ENCODE assay signal across 9 cellular contexts in the genomic region with DNA sequence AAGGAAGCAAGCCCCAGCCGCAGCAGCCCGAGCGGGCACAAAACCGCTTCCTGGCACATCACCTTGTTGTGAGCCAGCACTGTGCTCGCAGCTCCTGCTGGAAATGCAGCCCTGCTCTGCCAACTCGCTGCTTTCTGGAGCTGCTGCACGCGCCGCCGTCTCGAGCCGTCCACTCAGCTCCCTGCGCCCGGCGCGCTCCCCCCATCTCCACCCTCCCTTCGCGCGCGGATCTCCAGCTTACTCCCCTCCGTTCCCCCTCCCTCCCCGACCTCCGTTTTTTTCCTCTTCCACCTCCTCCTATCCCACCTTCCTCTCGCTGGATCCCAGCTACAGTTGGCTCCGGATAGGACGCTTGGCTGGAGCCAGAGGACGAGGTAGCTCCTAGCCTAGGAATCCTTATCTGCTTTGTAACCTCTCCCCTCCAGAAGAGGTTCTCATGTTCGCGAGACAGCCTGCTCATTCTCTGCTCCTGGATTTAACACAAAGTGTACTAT. TPM values are rescaled to one million over a fixed set of nuclear protein-coding genes. Genes with fewer than 3 reads are reported as not detected.
DNase-seq lines count a peak whose midpoint lies in the region; ATAC-seq, FAIRE-seq and TF ChIP-seq lines count a peak whose summit lies in the region.
"Had no signal": no experiment of that assay in that cellular context is flagged by ENCODE, and none has a peak within 500 bp of the region (broad histone marks: within the 10 kb centered on the region; RNA-seq: fewer than 3 reads in every experiment).

A gene (minus strand): TSS at position 107 of the 494 bp plus-strand sequence.

- peaks cover 68% of the 10 kb centered on the region for H3K27me3 ChIP-seq in A673 (replicated peaks; ENCODE audit: insufficient read depth, low read depth, low read length, poor library complexity)
- no peaks in the 10 kb centered on the region for H3K27me3 ChIP-seq in MG63
- peaks cover 57% of the 10 kb centered on the region for H3K27me3 ChIP-seq in left ventricle myocardium inferior (ENCODE audit: low read depth)
- H3K27me3 ChIP-seq in pancreas: peaks cover 0 to 11% (median 0%) of the 10 kb centered on the region in 4 donors

- ATAC-seq in GM18511 (IDR thresholded peaks at IDR 0.05; ENCODE audit: unreplicated experiment) (peak; percentile 48), pancreas (peak; percentile 70 to 94 (median 91)), HG02840 (IDR thresholded peaks at IDR 0.05; ENCODE audit: low FRiP score, unreplicated experiment) (no peak)
- peak; percentile 54 for ATAC-seq in activated naive CD8-positive, alpha-beta T cell treated with anti-CD3 and anti-CD28 coated beads, Interleukin-2, amount 50 U/mL, for 24 hours

- H3K27me3 Mint-ChIP-seq in activated naive CD8-positive, alpha-beta T cell treated with anti-CD3 and anti-CD28 coated beads, Interleukin-2, amount 50 U/mL, for 24 hours: peaks cover 31% of the 10 kb centered on the region

- H3K4me3 ChIP-seq in A673 (ENCODE audit: low read depth, low read length, poor library complexity, severe bottlenecking): peak within 1 kb of the TSS; percentile 37
- peak within 1 kb of the TSS; percentile 55 for H3K4me3 ChIP-seq in MG63
- peak within 1 kb of the TSS; percentile 65 for H3K4me3 ChIP-seq in left ventricle myocardium inferior
- peak within 1 kb of the TSS in 2 of 4 donors; percentile 16 to 44 for H3K4me3 ChIP-seq in pancreas

- no peaks in the 10 kb centered on the region for H3K36me3 Mint-ChIP-seq in activated naive CD8-positive, alpha-beta T cell treated with anti-CD3 and anti-CD28 coated beads, Interleukin-2, amount 50 U/mL, for 24 hours (ENCODE audit: low read depth)

- H3K27ac ChIP-seq in A673 (ENCODE audit: low read depth, low read length, poor library complexity, severe bottlenecking): no peak within 1 kb of the TSS
- no peak within 1 kb of the TSS for H3K27ac ChIP-seq in left ventricle myocardium inferior (replicated peaks)
- H3K27ac ChIP-seq in pancreas: no peak within 1 kb of the TSS
- H3K27ac ChIP-seq: neutrophil had no signal

- TF ChIP-seq CTCF in A673 (conservative IDR thresholded peaks at IDR 0.05; ENCODE audit: low read depth, low read length): no peak
- TF ChIP-seq CTCF in left ventricle myocardium inferior (IDR thresholded peaks at IDR 0.05; ENCODE audit: borderline replicate concordance): no peak
- TF ChIP-seq CTCF in pancreas (IDR thresholded peaks at IDR 0.05): no peak

- H3K9me3 ChIP-seq in A673 (ENCODE audit: low read depth, low read length, poor library complexity, severe bottlenecking) (no peaks in the 10 kb centered on the region), MG63 (no peaks in the 10 kb centered on the region), left ventricle myocardium inferior (replicated peaks) (no peaks in the 10 kb centered on the region), pancreas (peaks cover 0 to 2% (median 0%) of the 10 kb centered on the region in 4 donors)
- H3K9me3 ChIP-seq: neutrophil had no signal

- DNase-seq in A673 (ENCODE audit: low spot score): peak; percentile 31
- DNase-seq in MG63: peak; percentile 80
- DNase-seq in activated naive CD8-positive, alpha-beta T cell treated with anti-CD3 and anti-CD28 coated beads, Interleukin-2, amount 50 U/mL, for 24 hours: peak; percentile 8
- peak; percentile 23 for DNase-seq in left ventricle myocardium inferior
- DNase-seq in pancreas: peak; percentile 5 to 76 (median 32)
- DNase-seq in GDM1 (lab: John Stamatoyannopoulos, UW): no peak

- POLR2A ChIA-PET in A673 (lab: Charles Lee; ENCODE audit: low non-redundant PET): no interaction called here

- CTCF ChIA-PET in A673 (lab: Charles Lee): no interaction called here

- peak within 1 kb of the TSS; percentile 48 for H3K4me3 Mint-ChIP-seq in activated naive CD8-positive, alpha-beta T cell treated with anti-CD3 and anti-CD28 coated beads, Interleukin-2, amount 50 U/mL, for 24 hours

- no peaks in the 10 kb centered on the region for H3K36me3 ChIP-seq in A673 (ENCODE audit: insufficient read depth, low read length, poor library complexity, severe bottlenecking)
- no peaks in the 10 kb centered on the region for H3K36me3 ChIP-seq in MG63
- no peaks in the 10 kb centered on the region for H3K36me3 ChIP-seq in left ventricle myocardium inferior
- no peaks in the 10 kb centered on the region for H3K36me3 ChIP-seq in pancreas
- H3K36me3 ChIP-seq: neutrophil had no signal

- peaks cover 7% of the 10 kb centered on the region for H3K4me1 Mint-ChIP-seq in activated naive CD8-positive, alpha-beta T cell treated with anti-CD3 and anti-CD28 coated beads, Interleukin-2, amount 50 U/mL, for 24 hours

- H3K27ac Mint-ChIP-seq in activated naive CD8-positive, alpha-beta T cell treated with anti-CD3 and anti-CD28 coated beads, Interleukin-2, amount 50 U/mL, for 24 hours: no peak within 1 kb of the TSS

- BruUV-seq in A673 (replicated peaks; lab: Mats Ljungman, UMichigan): no TSS peak

- FAIRE-seq in pancreas (lab: Jason Lieb, UNC): no peak

- H3K9me3 Mint-ChIP-seq in activated naive CD8-positive, alpha-beta T cell treated with anti-CD3 and anti-CD28 coated beads, Interleukin-2, amount 50 U/mL, for 24 hours: no peaks in the 10 kb centered on the region

- WGBS in pancreas, 2 donors: 0 to 1% methylated on average over 27 to 29 of the region's 29 CpGs

- H3K4me1 ChIP-seq in A673 (ENCODE audit: insufficient read depth, low read length, poor library complexity, severe bottlenecking) (peaks cover 7% of the 10 kb centered on the region), left ventricle myocardium inferior (peaks cover 14% of the 10 kb centered on the region), pancreas (no peaks in the 10 kb centered on the region)

- intact Hi-C loops in A673 (cut with micrococcal nuclease; ENCODE audit: unreplicated experiment): no loop called here
- intact Hi-C loops in left ventricle myocardium inferior (cut with micrococcal nuclease): no loop called here
- intact Hi-C loops in pancreas (cut with DNase I): no loop called here

RNA-seq across cellular contexts. Expression of the gene that starts here (rescaled TPM):
- not detected in 2 replicates for total RNA-seq in A673 (2021)
- total RNA-seq in MG63 (2014; rRNA removed; shearing (Covaris generic); ENCODE audit: low replicate concordance): 1.3 TPM in 1 of 2 replicates, not detected in the other
- total RNA-seq in left ventricle myocardium inferior: 0.22 TPM
- 1 to 10 TPM in 2 of 6 donors, under 1 TPM in 4; 0.16 to 2.0 (median 0.61) TPM for total RNA-seq in pancreas
- polyA plus RNA-seq in pancreas: 1 to 10 TPM in 1 of 2 donors, under 1 TPM in 1; 0.30 to 3.1 TPM

Comparison
In these comparisons a context has a peak if more than half of its experiments do, and no peak if none do; other contexts are left out.
1. Peak in DNase-seq and H3K4me3 ChIP-seq in A673; RNA of the gene not detected or under 1 TPM.
2. Peak in DNase-seq and H3K4me3 ChIP-seq in left ventricle myocardium inferior; RNA of the gene not detected or under 1 TPM.